21 cellular contexts compared by ENCODE assay signal in genomic region chr12:113099364-113099763, GRCh38. TPM values are rescaled to one million over a fixed set of nuclear protein-coding genes. Genes with fewer than 3 reads are reported as not detected.
A peak's percentile ranks its signal among the peaks of the same experiment; 100 is the strongest.
DNase-seq lines count a peak whose midpoint lies in the region; ATAC-seq and TF ChIP-seq lines count a peak whose summit lies in the region.
"Had no signal": no experiment of that assay in that cellular context is flagged by ENCODE, and none has a peak within 500 bp of the region (broad histone marks: within the 10 kb centered on the region; RNA-seq: fewer than 3 reads in every experiment).

No MANE protein-coding gene starts in this region.

- no peaks in the 10 kb centered on the region for H3K79me2 ChIP-seq in Karpas-422 (ENCODE audit: low read length)

- H3K9me3 Mint-ChIP-seq in activated T-helper 17 cell treated with anti-CD3 and anti-CD28 coated beads, Interleukin-2, amount 50 U/mL, for 72 hours = no peaks in the 10 kb centered on the region
- H3K9me3 Mint-ChIP-seq in stimulated activated memory B cell treated with anti-CD40 and anti-IgM and Interleukin-4, amounts not matched to agents 10 μg/mL and 1 μg/mL and 100 μg/mL, for 72 hours = no peaks in the 10 kb centered on the region

- H3K27me3 ChIP-seq in Karpas-422 (ENCODE audit: low read length) (no peaks in the 10 kb centered on the region), BE2C (no peaks in the 10 kb centered on the region)
- H3K27me3 ChIP-seq: BLaER1 treated with 17β-estradiol and CSF1 and Interleukin-3, amounts not matched to agents 10 nM and 100 nM had no signal

- ATAC-seq in activated T-helper 17 cell treated with anti-CD3 and anti-CD28 coated beads, Interleukin-2, amount 50 U/mL, for 72 hours (replicated peaks) = no peak
- no peak for ATAC-seq in stimulated activated memory B cell treated with anti-CD40 and anti-IgM and Interleukin-4, amounts not matched to agents 10 μg/mL and 1 μg/mL and 100 μg/mL, for 72 hours
- ATAC-seq in HG03432 (IDR thresholded peaks at IDR 0.05; ENCODE audit: unreplicated experiment) = no peak

- no peak overlapping the region for H3K9ac ChIP-seq in Karpas-422 (ENCODE audit: low read length)
- H3K9ac ChIP-seq: GM23248 had no signal

- H3K27ac Mint-ChIP-seq in activated T-helper 17 cell treated with anti-CD3 and anti-CD28 coated beads, Interleukin-2, amount 50 U/mL, for 72 hours = peak overlapping the region; percentile 80
- peak overlapping the region; percentile 54 for H3K27ac Mint-ChIP-seq in stimulated activated memory B cell treated with anti-CD40 and anti-IgM and Interleukin-4, amounts not matched to agents 10 μg/mL and 1 μg/mL and 100 μg/mL, for 72 hours

- H3K36me3 ChIP-seq in Karpas-422 (ENCODE audit: insufficient read depth, low read length) (peaks cover 45% of the 10 kb centered on the region), BE2C (no peaks in the 10 kb centered on the region)
- H3K36me3 ChIP-seq: SJSA1 had no signal

- peaks cover 10% of the 10 kb centered on the region for H3K4me1 Mint-ChIP-seq in activated T-helper 17 cell treated with anti-CD3 and anti-CD28 coated beads, Interleukin-2, amount 50 U/mL, for 72 hours
- peaks cover 17% of the 10 kb centered on the region for H3K4me1 Mint-ChIP-seq in stimulated activated memory B cell treated with anti-CD40 and anti-IgM and Interleukin-4, amounts not matched to agents 10 μg/mL and 1 μg/mL and 100 μg/mL, for 72 hours

- peak overlapping the region; percentile 87 for H3K27ac ChIP-seq in Karpas-422 (ENCODE audit: low read length)
- H3K27ac ChIP-seq: GM23248, SJSA1 had no signal

- H3K4me3 Mint-ChIP-seq in activated T-helper 17 cell treated with anti-CD3 and anti-CD28 coated beads, Interleukin-2, amount 50 U/mL, for 72 hours = no peak overlapping the region
- no peak overlapping the region for H3K4me3 Mint-ChIP-seq in stimulated activated memory B cell treated with anti-CD40 and anti-IgM and Interleukin-4, amounts not matched to agents 10 μg/mL and 1 μg/mL and 100 μg/mL, for 72 hours

- peaks cover 6% of the 10 kb centered on the region for H3K36me3 Mint-ChIP-seq in activated T-helper 17 cell treated with anti-CD3 and anti-CD28 coated beads, Interleukin-2, amount 50 U/mL, for 72 hours (ENCODE audit: low read depth)
- H3K36me3 Mint-ChIP-seq in stimulated activated memory B cell treated with anti-CD40 and anti-IgM and Interleukin-4, amounts not matched to agents 10 μg/mL and 1 μg/mL and 100 μg/mL, for 72 hours = peaks cover 17% of the 10 kb centered on the region

- H3K4me1 ChIP-seq in Karpas-422 (ENCODE audit: low read length) = peaks cover 54% of the 10 kb centered on the region
- H3K4me1 ChIP-seq in BE2C = peaks cover 5% of the 10 kb centered on the region
- H3K4me1 ChIP-seq: SJSA1 had no signal

- H3K4me2 ChIP-seq in Karpas-422 (ENCODE audit: low read depth, low read length, poor library complexity, severe bottlenecking) = no peak overlapping the region

- TF ChIP-seq CTCF in BE2C (IDR thresholded peaks at IDR 0.05; ENCODE audit: low read depth, low read length) = no peak

- no peaks in the 10 kb centered on the region for H4K20me1 ChIP-seq in Karpas-422 (ENCODE audit: insufficient read depth, low read depth, low read length)

- no peaks in the 10 kb centered on the region for H3K9me2 ChIP-seq in Karpas-422 (replicated peaks; ENCODE audit: insufficient read depth, low read length)

- no peaks in the 10 kb centered on the region for H3K9me3 ChIP-seq in Karpas-422 (ENCODE audit: low read length)
- H3K9me3 ChIP-seq in BE2C = no peaks in the 10 kb centered on the region
- H3K9me3 ChIP-seq: BLaER1 treated with 17β-estradiol and CSF1 and Interleukin-3, amounts not matched to agents 10 nM and 100 nM; SJSA1 had no signal

- no peak overlapping the region for H3K4me3 ChIP-seq in Karpas-422 (ENCODE audit: low read length)
- no peak overlapping the region for H3K4me3 ChIP-seq in BE2C (ENCODE audit: low read depth, low read length)
- H3K4me3 ChIP-seq: BLaER1 treated with 17β-estradiol and CSF1 and Interleukin-3, amounts not matched to agents 10 nM and 100 nM; GM23248; SJSA1 had no signal

- H2AFZ ChIP-seq in Karpas-422 (ENCODE audit: low read length) = no peak overlapping the region
- H2AFZ ChIP-seq: GM23248 had no signal

- DNase-seq in DMS53 (lab: John Stamatoyannopoulos, UW) (peak; percentile 39), DMS53 treated with DMSO at 0.1 percent for 48 hours (lab: John Stamatoyannopoulos, UW; ENCODE audit: unreplicated experiment) (no peak), Karpas-422 (no peak), BE2C (no peak), SHP77 (lab: John Stamatoyannopoulos, UW) (no peak)
- DNase-seq: 8988T, DMS 273 treated with DMSO at 0.1 percent for 48 hours, EL, GM23248, HCEC 1CT, NCI-H1105 treated with DMSO at 0.1 percent for 48 hours, NCI-H1694 treated with DMSO at 0.1 percent for 48 hours, NCI-H510A treated with DMSO at 0.1 percent for 48 hours, NCI-H774, SW 1271 had no signal

- H3K27me3 Mint-ChIP-seq in activated T-helper 17 cell treated with anti-CD3 and anti-CD28 coated beads, Interleukin-2, amount 50 U/mL, for 72 hours = no peaks in the 10 kb centered on the region
- no peaks in the 10 kb centered on the region for H3K27me3 Mint-ChIP-seq in stimulated activated memory B cell treated with anti-CD40 and anti-IgM and Interleukin-4, amounts not matched to agents 10 μg/mL and 1 μg/mL and 100 μg/mL, for 72 hours

RNA-seq across cellular contexts. Expression of gene RASAL1, which starts 36.2 kb away (rescaled TPM):
- 3.3 and 3.4 TPM in 2 replicates for total RNA-seq in Karpas-422 (2014; rRNA removed; shearing (Covaris generic); ENCODE audit: low replicate concordance)
- total RNA-seq in activated T-helper 17 cell treated with anti-CD3 and anti-CD28 coated beads, Interleukin-2, amount 50 U/mL, for 72 hours = 10 to 100 TPM in 1 of 2 donors, 1 to 10 TPM in 1; 1.0 to 21.3 TPM
- polyA plus RNA-seq in BE2C (2012; ENCODE audit: insufficient read depth, insufficient read length, low read depth) = not detected
- total RNA-seq: GM23248, SJSA1 had no signal
- polyA plus RNA-seq: AG04450, GM23248 had no signal

RNA-seq across cellular contexts. Expression of gene DTX1, which starts 42.8 kb away (rescaled TPM):
- total RNA-seq in Karpas-422 (2014; rRNA removed; shearing (Covaris generic); ENCODE audit: low replicate concordance) = 227 and 481 TPM in 2 replicates
- 10 to 100 TPM; 13.2 to 17.4 TPM for total RNA-seq in activated T-helper 17 cell treated with anti-CD3 and anti-CD28 coated beads, Interleukin-2, amount 50 U/mL, for 72 hours
- 11.9 TPM for polyA plus RNA-seq in BE2C (2012; ENCODE audit: insufficient read depth, insufficient read length, low read depth)
- total RNA-seq: GM23248, SJSA1 had no signal
- polyA plus RNA-seq: GM23248 had no signal

RNA-seq across cellular contexts. Expression of gene CFAP73, which starts 50.2 kb away (rescaled TPM):
- total RNA-seq in Karpas-422 (2014; rRNA removed; shearing (Covaris generic); ENCODE audit: low replicate concordance) = not detected in 2 replicates
- total RNA-seq in activated T-helper 17 cell treated with anti-CD3 and anti-CD28 coated beads, Interleukin-2, amount 50 U/mL, for 72 hours = 1 to 10 TPM in 1 of 2 donors, under 1 TPM in 1; 0.32 to 1.2 TPM
- not detected for polyA plus RNA-seq in BE2C (2012; ENCODE audit: insufficient read depth, insufficient read length, low read depth)
- total RNA-seq: GM23248, SJSA1 had no signal
- polyA plus RNA-seq: AG04450, GM23248 had no signal

Comparison
In these comparisons a context has a peak if more than half of its experiments do, and no peak if none do; other contexts are left out.
1. RNA of gene DTX1, which starts 42.8 kb away (total RNA-seq): 227 to 481 TPM in Karpas-422; 13.2 to 17.4 TPM in activated T-helper 17 cell treated with anti-CD3 and anti-CD28 coated beads, Interleukin-2, amount 50 U/mL, for 72 hours; every median in the first group is over 10 times any median in the second.